Comparison of ENCODE assay signal across 25 cellular contexts in genomic region chr3:138848696-138849095, GRCh38.
"Had no signal": no experiment of that assay in that cellular context is flagged by ENCODE, and none has a peak within 500 bp of the region (broad histone marks: within the 10 kb centered on the region; RNA-seq: fewer than 3 reads in every experiment).

No MANE protein-coding gene starts in this region.

- H3K4me1 ChIP-seq: colonic mucosa, gastrocnemius medialis, lower lobe of right lung had no signal

- H3K4me3 ChIP-seq: colonic mucosa, esophagus squamous epithelium, gastrocnemius medialis, heart right ventricle, left lung, lower lobe of right lung had no signal

- H3K9me3 ChIP-seq: colonic mucosa, esophagus squamous epithelium, gastrocnemius medialis, heart right ventricle, left lung, lower lobe of right lung had no signal

- ATAC-seq: effector memory CD8-positive, alpha-beta T cell; esophagus mucosa; gastrocnemius medialis; heart right ventricle; left cardiac atrium; left lung; left ventricle myocardium superior; lower lobe of right lung had no signal

- FAIRE-seq: endometrium, islet of Langerhans, keratinocyte had no signal

- H3K27ac ChIP-seq: colonic mucosa, epithelial cell of prostate, esophagus squamous epithelium, gastrocnemius medialis, heart right ventricle, left lung, lower lobe of right lung had no signal

- DNase-seq: colonic mucosa; cortex of kidney; effector CD8-positive, alpha-beta T cell; effector memory CD8-positive, alpha-beta T cell; endodermal cell; erythroblast; esophagus squamous epithelium; foreskin fibroblast; foreskin melanocyte; gastrocnemius medialis; glutamatergic neuron; head of caudate nucleus; heart right ventricle; hippocampal formation; left cardiac atrium; left lung; left ventricle myocardium superior; lower lobe of right lung; mesenchymal stem cell; midbrain had no signal

- H3K36me3 ChIP-seq: colonic mucosa, esophagus squamous epithelium, gastrocnemius medialis, heart right ventricle, left lung, lower lobe of right lung had no signal

- H3K27me3 ChIP-seq: colonic mucosa, esophagus squamous epithelium, gastrocnemius medialis, heart right ventricle, left lung had no signal
